11 cellular contexts compared by ENCODE assay signal in genomic region chr7:55489552-55489951, GRCh38.
"Had no signal": no experiment of that assay in that cellular context is flagged by ENCODE, and none has a peak within 500 bp of the region (broad histone marks: within the 10 kb centered on the region; RNA-seq: fewer than 3 reads in every experiment).

No MANE protein-coding gene starts in this region.

- H3K9me3 ChIP-seq: tibial nerve had no signal

- ATAC-seq: activated CD8-positive, alpha-beta T cell treated with anti-CD3 and anti-CD28 coated beads, Interleukin-2, amount 10 ng/mL, durations not matched to agents 7 days and 5 days had no signal

- H3K27me3 ChIP-seq: tibial nerve had no signal

- H3K4me1 ChIP-seq: parathyroid adenoma had no signal

- H3K9ac ChIP-seq: parathyroid adenoma had no signal

- H3K4me3 ChIP-seq: tibial nerve had no signal

- H3K27ac ChIP-seq: parathyroid adenoma, tibial nerve had no signal

- H3K4me3 Mint-ChIP-seq: activated CD8-positive, alpha-beta T cell treated with anti-CD3 and anti-CD28 coated beads, Interleukin-2, amount 10 ng/mL, durations not matched to agents 7 days and 5 days; neural crest cell had no signal

- DNase-seq: activated CD4-positive, alpha-beta T cell treated with anti-CD3 and anti-CD28 coated beads for 1 hour; activated CD8-positive, alpha-beta memory T cell treated with anti-CD3 and anti-CD28 coated beads, Interleukin-2, amount 50 U/mL, for 48 hours; activated CD8-positive, alpha-beta T cell treated with anti-CD3 and anti-CD28 coated beads, Interleukin-2, amount 10 ng/mL, durations not matched to agents 7 days and 5 days; activated naive CD4-positive, alpha-beta T cell; foreskin melanocyte; head of caudate nucleus; mammary epithelial cell; stimulated activated CD4-positive, alpha-beta T cell treated with anti-CD3 and anti-CD28 coated beads, Interleukin-4, amount 100 ng/mL, for 4 hours had no signal

- H2AFZ ChIP-seq: parathyroid adenoma had no signal

- H3K9me3 Mint-ChIP-seq: neural crest cell had no signal
